ENCODE assay signal across 8 cellular contexts in genomic region chr6:7145269-7146078, GRCh38. TPM values are rescaled to one million over a fixed set of nuclear protein-coding genes. Genes with fewer than 3 reads are reported as not detected.
DNase-seq lines count a peak whose midpoint lies in the region; FAIRE-seq and TF ChIP-seq lines count a peak whose summit lies in the region.

No MANE protein-coding gene starts in this region.

- TF ChIP-seq CTCF in NB4 (IDR thresholded peaks at IDR 0.05; ENCODE audit: low read depth, low read length) = no peak
- no peak for TF ChIP-seq CTCF in bronchial epithelial cell (IDR thresholded peaks at IDR 0.05; ENCODE audit: insufficient read depth, low read length, severe bottlenecking)
- TF ChIP-seq CTCF in neural crest cell (conservative IDR thresholded peaks at IDR 0.05) = no peak

- H3K9me3 Mint-ChIP-seq in neural crest cell = no peaks in the 10 kb centered on the region

- CTCF ChIA-PET in HEK293T (lab: Yijun Ruan, JAX) = no interaction called here

- FAIRE-seq in bronchial epithelial cell (lab: Jason Lieb, UNC) = no peak

- peak overlapping the region; percentile 70 for H3K4me3 Mint-ChIP-seq in neural crest cell

- H3K27me3 Mint-ChIP-seq in neural crest cell (ENCODE audit: low read depth) = no peaks in the 10 kb centered on the region

- DNase-seq in DMS53 (lab: John Stamatoyannopoulos, UW) (peak; percentile 88), NB4 (ENCODE audit: low read depth) (peak; percentile 96), bronchial epithelial cell (ENCODE audit: low read depth) (peak; percentile 67), neural crest cell (ENCODE audit: low read depth, low spot score) (no peak), HAP-1 (ENCODE audit: low spot score in 2 of 2) (no peak), T1000 (lab: John Stamatoyannopoulos, UW) (no peak), HEK293T (ENCODE audit: extremely low spot score) (no peak), Ammon's horn (ENCODE audit: low spot score) (no peak)

- H3K4me1 ChIP-seq in HAP-1 = peaks cover 21% of the 10 kb centered on the region

- H3K27me3 ChIP-seq in bronchial epithelial cell (ENCODE audit: control insufficient read depth, insufficient read depth, low read length) (no peaks in the 10 kb centered on the region), HAP-1 (ENCODE audit: low read depth) (no peaks in the 10 kb centered on the region)

- H3K4me3 ChIP-seq in NB4 (ENCODE audit: low read depth, low read length) = peak overlapping the region; percentile 78
- H3K4me3 ChIP-seq in bronchial epithelial cell (ENCODE audit: low read depth, low read length) = no peak overlapping the region
- no peak overlapping the region for H3K4me3 ChIP-seq in HAP-1

- H3K27ac Mint-ChIP-seq in neural crest cell (ENCODE audit: unreplicated experiment) = peak overlapping the region; percentile 93

- in situ Hi-C loops in HAP-1 (cut with MboI; ENCODE audit: low sequenced_read_pairs) = no loop called here

- H3K36me3 ChIP-seq in bronchial epithelial cell (ENCODE audit: control insufficient read depth, insufficient read depth, low read length) = peaks cover 1% of the 10 kb centered on the region
- no peaks in the 10 kb centered on the region; the same call in 1 of the 2 replicates for H3K36me3 ChIP-seq in HAP-1 (replicated peaks)

- H3K4me1 Mint-ChIP-seq in neural crest cell = peaks cover 69% of the 10 kb centered on the region

- H3K36me3 Mint-ChIP-seq in neural crest cell (ENCODE audit: low read depth) = no peaks in the 10 kb centered on the region

- POLR2A ChIA-PET in HEK293T (lab: Yijun Ruan, JAX) = interaction anchor here (1.1 kb wide), 1 partner anchor 8 kb away, joined by 4 read pairs; no protein-coding TSS in a partner anchor

- TF ChIP-seq POLR2A in NB4 (IDR thresholded peaks at IDR 0.05; ENCODE audit: extremely low read depth, insufficient read length) = peak; percentile 8

- H3K9me3 ChIP-seq in HAP-1 = no peaks in the 10 kb centered on the region

TF ChIP-seq in HEK293T, 16 proteins besides CTCF, POLR2A, EP300 and RAD21:
- no peak for TF ChIP-seq ZNF384 (IDR thresholded peaks at IDR 0.05)
- no peak for TF ChIP-seq NFRKB (IDR thresholded peaks at IDR 0.05)
- TF ChIP-seq, protein P1, sequence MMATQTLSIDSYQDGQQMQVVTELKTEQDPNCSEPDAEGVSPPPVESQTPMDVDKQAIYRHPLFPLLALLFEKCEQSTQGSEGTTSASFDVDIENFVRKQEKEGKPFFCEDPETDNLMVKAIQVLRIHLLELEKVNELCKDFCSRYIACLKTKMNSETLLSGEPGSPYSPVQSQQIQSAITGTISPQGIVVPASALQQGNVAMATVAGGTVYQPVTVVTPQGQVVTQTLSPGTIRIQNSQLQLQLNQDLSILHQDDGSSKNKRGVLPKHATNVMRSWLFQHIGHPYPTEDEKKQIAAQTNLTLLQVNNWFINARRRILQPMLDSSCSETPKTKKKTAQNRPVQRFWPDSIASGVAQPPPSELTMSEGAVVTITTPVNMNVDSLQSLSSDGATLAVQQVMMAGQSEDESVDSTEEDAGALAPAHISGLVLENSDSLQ (IDR thresholded peaks at IDR 0.05) = no peak
- TF ChIP-seq SP1 (IDR thresholded peaks at IDR 0.05) = no peak
- no peak for TF ChIP-seq FOXM1 (IDR thresholded peaks at IDR 0.05; ENCODE audit: borderline replicate concordance)
TF ChIP-seq in HEK293T: peak in this region for 0.

RNA-seq across cellular contexts. Expression of gene RREB1, which starts 37.7 kb away (rescaled TPM):
- total RNA-seq in bronchial epithelial cell = 16.6 and 28.0 TPM in 2 replicates
- total RNA-seq in neural crest cell = 28.3 TPM in 2 replicates

Comparison
In these comparisons a context has a peak if more than half of its experiments do, and no peak if none do; other contexts are left out.
1. DNase-seq: peak in DMS53 (single experiment), NB4 (single experiment) and bronchial epithelial cell (single experiment); none in neural crest cell (single experiment), HAP-1 (0 of 2), T1000 (single experiment), HEK293T (single experiment) and Ammon's horn (single experiment).